ENCODE assay signal across 21 cellular contexts in genomic region chrX:95662200-95662599, GRCh38.
DNase-seq lines count a peak whose midpoint lies in the region; ATAC-seq, FAIRE-seq and TF ChIP-seq lines count a peak whose summit lies in the region.
"Had no signal": no experiment of that assay in that cellular context is flagged by ENCODE, and none has a peak within 500 bp of the region (broad histone marks: within the 10 kb centered on the region; RNA-seq: fewer than 3 reads in every experiment).

No MANE protein-coding gene starts in this region.

- H3K9ac ChIP-seq in KMS-11 (no peak overlapping the region), GM12878 (ENCODE audit: control insufficient read depth, insufficient read depth, low read length) (no peak overlapping the region)
- H3K9ac ChIP-seq: BLaER1 had no signal

- POLR2A ChIA-PET in GM12878 (lab: Charles Lee), result no interaction called here

- ATAC-seq in GM19468 (IDR thresholded peaks at IDR 0.05; ENCODE audit: extremely low read depth, unreplicated experiment) (peak; percentile 37), GM12878 (peak; percentile 69)
- ATAC-seq: CD8-positive, alpha-beta T cell; Right ventricle myocardium inferior had no signal

- H3K36me3 ChIP-seq in KMS-11 (ENCODE audit: insufficient read depth) (no peaks in the 10 kb centered on the region), GM12878 (ENCODE audit: control insufficient read depth in 2 of 2, insufficient read depth in 2 of 2, low read length in 1 of 2) (no peaks in the 10 kb centered on the region)
- H3K36me3 ChIP-seq: BLaER1, Peyer's patch had no signal

- H3K27me3 ChIP-seq in KMS-11 (ENCODE audit: insufficient read depth, low read depth) (no peaks in the 10 kb centered on the region), GM12878 (replicated peaks in 1 of 2; ENCODE audit: control insufficient read depth in 2 of 2, insufficient read depth in 2 of 2, low read length in 1 of 2) (no peaks in the 10 kb centered on the region)
- H3K27me3 ChIP-seq: Peyer's patch had no signal

- TF ChIP-seq RAD21 in GM12878 (IDR thresholded peaks at IDR 0.05; ENCODE audit: insufficient read depth, low read depth, low read length), result no peak

- peak; percentile 3 for DNase-seq in GM13977 (ENCODE audit: low spot score)
- DNase-seq in GM12878 (ENCODE audit: low read depth, low spot score), result no peak
- DNase-seq in cerebellar nuclear complex (lab: John Stamatoyannopoulos, UW), result no peak
- no peak for DNase-seq in caudate nucleus (lab: John Stamatoyannopoulos, UW)
- DNase-seq in cerebellum (ENCODE audit: low spot score), result no peak
- no peak for DNase-seq in stimulated activated CD4-positive, alpha-beta T cell treated with anti-CD3 and anti-CD28 coated beads, Interleukin-2, amount 100 ng/mL, for 24 hours
- DNase-seq: CD8-positive, alpha-beta T cell; GDM1; HFFc6; NCI-H1417 treated with DMSO at 0.1 percent for 48 hours; NCI-H1930; NCI-H510A; NCI-H774; Peyer's patch had no signal

- intact Hi-C loops in GM12878 (cut with micrococcal nuclease; ENCODE audit: unreplicated experiment), result no loop called here

- TF ChIP-seq CTCF in GM13977 (IDR thresholded peaks at IDR 0.05; ENCODE audit: extremely low read depth, insufficient read depth, missing control alignments) (no peak), KMS-11 (conservative IDR thresholded peaks at IDR 0.05; ENCODE audit: low read depth, low read length) (no peak), GM12878 (IDR thresholded peaks at IDR 0.05 in 2 of 3, conservative IDR thresholded peaks at IDR 0.05 in 1 of 3; ENCODE audit: control insufficient read depth in 2 of 3, extremely low read depth in 1 of 3, insufficient read depth in 1 of 3, low read depth in 3 of 3, low read length in 3 of 3) (no peak)

- no peak for TF ChIP-seq POLR2A in GM12878 (IDR thresholded peaks at IDR 0.05; ENCODE audit: low read depth, low read length)

- FAIRE-seq in GM12878 (lab: Jason Lieb, UNC), result no peak
- FAIRE-seq: D721Med, H54, HTR-8/SVneo had no signal

- TF ChIP-seq EP300 in GM12878 (IDR thresholded peaks at IDR 0.05; ENCODE audit: borderline replicate concordance in 1 of 2, control insufficient read depth in 1 of 2, low read depth in 2 of 2, low read length in 2 of 2), result no peak

- RAD21 ChIA-PET in GM12878 (lab: Charles Lee; ENCODE audit: unreplicated experiment), result no interaction called here

- CTCF ChIA-PET in GM12878 (lab: Yijun Ruan, JAX), result no interaction called here

- H3K4me2 ChIP-seq in KMS-11 (0 out of 2 replicates have a peak overlapping the region, but pooled peaks have one; percentile 25), GM12878 (ENCODE audit: control insufficient read depth, insufficient read depth) (no peak overlapping the region)
- H3K4me2 ChIP-seq: BLaER1 had no signal

- H3K4me1 ChIP-seq in KMS-11 (ENCODE audit: low read depth, poor library complexity, severe bottlenecking) (peaks cover 24% of the 10 kb centered on the region), GM12878 (ENCODE audit: control insufficient read depth, insufficient read depth, low read length) (no peaks in the 10 kb centered on the region)
- H3K4me1 ChIP-seq: BLaER1, Peyer's patch had no signal

- SMC1A ChIA-PET in GM12878 (lab: Charles Lee; ENCODE audit: uncharacterized antibody, unreplicated experiment), result no interaction called here

- H3K4me3 ChIP-seq in KMS-11 (IDR thresholded peaks at IDR 0.05; ENCODE audit: insufficient read depth, low read depth, low read length), result no peak overlapping the region
- H3K4me3 ChIP-seq in GM12878, result no peak overlapping the region
- H3K4me3 ChIP-seq: BLaER1, Peyer's patch had no signal

- H4K20me1 ChIP-seq in KMS-11 (ENCODE audit: insufficient read depth), result no peaks in the 10 kb centered on the region
- H4K20me1 ChIP-seq in GM12878 (ENCODE audit: control insufficient read depth, insufficient read depth), result no peaks in the 10 kb centered on the region
- H4K20me1 ChIP-seq: BLaER1 had no signal

- in situ Hi-C loops in GM13977 (cut with MboI; ENCODE audit: low pct_unique_long_range_greater_than_20kb, low sequenced_read_pairs, unreplicated experiment), result no loop called here
- in situ Hi-C loops in GM12878 (cut with MboI), result no loop called here

- H3K79me2 ChIP-seq in KMS-11 (ENCODE audit: insufficient read depth, low read depth) (no peaks in the 10 kb centered on the region), GM12878 (ENCODE audit: control insufficient read depth, insufficient read depth, low read length) (no peaks in the 10 kb centered on the region)

- H3K27ac ChIP-seq in KMS-11 (no peak overlapping the region), GM12878 (ENCODE audit: control insufficient read depth, insufficient read depth) (no peak overlapping the region), caudate nucleus (ENCODE audit: low read depth, low read length) (no peak overlapping the region)
- H3K27ac ChIP-seq: BLaER1, Peyer's patch had no signal

- no TSS peak for BruUV-seq in GM12878 (replicated peaks; lab: Mats Ljungman, UMichigan)

- H3K9me3 ChIP-seq in GM12878 (replicated peaks; ENCODE audit: control insufficient read depth, insufficient read depth, low read length), result no peaks in the 10 kb centered on the region
- H3K9me3 ChIP-seq: BLaER1, Peyer's patch had no signal

- WGBS in GM12878 (ENCODE audit: insufficient coverage, insufficient replicate concordance, low lambda C conversion rate, missing lambda C conversion rate), result 40% methylated on average over 1 of the region's 1 CpG

- H2AFZ ChIP-seq in KMS-11 (ENCODE audit: low read depth) (no peak overlapping the region), GM12878 (ENCODE audit: control insufficient read depth, low read depth, low read length) (no peak overlapping the region)

TF ChIP-seq in GM12878, 131 proteins besides CTCF, POLR2A, EP300 and RAD21:
- TF ChIP-seq JUNB (IDR thresholded peaks at IDR 0.05), result no peak
- peak; percentile 27; the same call in 1 of the 2 replicates for TF ChIP-seq NFIC (IDR thresholded peaks at IDR 0.05; ENCODE audit: low read depth, low read length)
- no peak for TF ChIP-seq JUND (IDR thresholded peaks at IDR 0.05; ENCODE audit: low read depth, low read length)
- peak; percentile 38; the same call in 1 of the 2 replicates for TF ChIP-seq MTA2 (IDR thresholded peaks at IDR 0.05; ENCODE audit: low read depth)
- 0 out of 2 replicates have a peak, but pooled peaks have one; percentile 23 for TF ChIP-seq NR2F1 (conservative IDR thresholded peaks at IDR 0.05)
- TF ChIP-seq RUNX3 (IDR thresholded peaks at IDR 0.05; ENCODE audit: low read length), result peak; percentile 10; the same call in 1 of the 2 replicates
- no peak for TF ChIP-seq ZSCAN29 (IDR thresholded peaks at IDR 0.05)
- TF ChIP-seq MEF2A (IDR thresholded peaks at IDR 0.05; ENCODE audit: insufficient read depth, low read depth, low read length), result no peak
- no peak for TF ChIP-seq MLLT1 (IDR thresholded peaks at IDR 0.05)
- TF ChIP-seq E2F8 (IDR thresholded peaks at IDR 0.05; ENCODE audit: low read depth, partially characterized antibody), result no peak
- no peak for TF ChIP-seq NRF1 (conservative IDR thresholded peaks at IDR 0.05; ENCODE audit: low read depth, low read length)
